In the genomic region with DNA sequence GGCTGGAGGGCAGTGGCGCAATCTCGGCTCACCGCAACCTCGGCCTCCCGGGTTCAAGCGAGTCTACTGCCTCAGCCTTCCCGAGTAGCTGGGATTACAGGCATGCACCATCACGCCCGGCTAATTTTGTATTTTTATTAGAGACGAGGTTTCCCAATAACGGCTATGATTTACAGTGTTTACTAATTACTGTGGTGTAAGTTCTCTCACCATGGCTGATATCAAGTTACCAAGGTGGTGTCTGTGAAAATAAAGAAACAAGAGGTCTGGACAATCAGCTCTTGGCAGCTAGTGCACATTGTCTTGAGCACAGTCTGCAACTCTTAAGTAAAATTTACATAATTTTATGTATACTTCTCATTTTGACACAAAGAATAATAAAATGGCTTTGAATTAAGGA, we compare ENCODE assay signal across 1 cellular context.
TF ChIP-seq lines count a peak whose summit lies in the region.

No MANE protein-coding gene starts in this region.

TF ChIP-seq in H1, 55 proteins besides CTCF, POLR2A, EP300 and RAD21:
- TF ChIP-seq, protein P1, sequence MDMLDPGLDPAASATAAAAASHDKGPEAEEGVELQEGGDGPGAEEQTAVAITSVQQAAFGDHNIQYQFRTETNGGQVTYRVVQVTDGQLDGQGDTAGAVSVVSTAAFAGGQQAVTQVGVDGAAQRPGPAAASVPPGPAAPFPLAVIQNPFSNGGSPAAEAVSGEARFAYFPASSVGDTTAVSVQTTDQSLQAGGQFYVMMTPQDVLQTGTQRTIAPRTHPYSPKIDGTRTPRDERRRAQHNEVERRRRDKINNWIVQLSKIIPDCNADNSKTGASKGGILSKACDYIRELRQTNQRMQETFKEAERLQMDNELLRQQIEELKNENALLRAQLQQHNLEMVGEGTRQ (IDR thresholded peaks at IDR 0.05; ENCODE audit: low read length): no peak
- TF ChIP-seq CEBPB (IDR thresholded peaks at IDR 0.05; ENCODE audit: low read depth, low read length): 0 out of 2 replicates have a peak, but pooled peaks have one; percentile 6
- no peak for TF ChIP-seq NRF1 (IDR thresholded peaks at IDR 0.05; ENCODE audit: low read depth, low read length)
- no peak for TF ChIP-seq POU5F1 (IDR thresholded peaks at IDR 0.05; ENCODE audit: low read depth, low read length)
